ENCODE assay signal across 1 cellular context in genomic region chr1:15603050-15603965, GRCh38.
TF ChIP-seq lines count a peak whose summit lies in the region.

No MANE protein-coding gene starts in this region.

TF ChIP-seq in HepG2, 621 proteins besides CTCF, POLR2A, EP300 and RAD21 (continued from another document and continues in another):
- peak; percentile 76; the same call in 1 of the 2 replicates for TF ChIP-seq DNMT3B (CRISPR knock-in tag; conservative IDR thresholded peaks at IDR 0.05)
- TF ChIP-seq ZBTB7A (CRISPR knock-in tag; IDR thresholded peaks at IDR 0.05), result peak; percentile 53; the same call in 1 of the 2 replicates
- TF ChIP-seq, protein P1, sequence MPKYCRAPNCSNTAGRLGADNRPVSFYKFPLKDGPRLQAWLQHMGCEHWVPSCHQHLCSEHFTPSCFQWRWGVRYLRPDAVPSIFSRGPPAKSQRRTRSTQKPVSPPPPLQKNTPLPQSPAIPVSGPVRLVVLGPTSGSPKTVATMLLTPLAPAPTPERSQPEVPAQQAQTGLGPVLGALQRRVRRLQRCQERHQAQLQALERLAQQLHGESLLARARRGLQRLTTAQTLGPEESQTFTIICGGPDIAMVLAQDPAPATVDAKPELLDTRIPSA (CRISPR knock-in tag; IDR thresholded peaks at IDR 0.05; ENCODE audit: borderline replicate concordance), result peak; percentile 88
- TF ChIP-seq GMEB2 (CRISPR knock-in tag; IDR thresholded peaks at IDR 0.05; ENCODE audit: low read depth), result peak; percentile 89
- TF ChIP-seq ZNF557 (CRISPR knock-in tag; IDR thresholded peaks at IDR 0.05), result no peak
- TF ChIP-seq CHD2 (IDR thresholded peaks at IDR 0.05; ENCODE audit: low read depth, low read length), result 0 out of 2 replicates have a peak, but pooled peaks have one; percentile 23
- TF ChIP-seq ZNF619 (CRISPR knock-in tag; IDR thresholded peaks at IDR 0.05), result peak; percentile 37
- TF ChIP-seq ZSCAN9 (CRISPR knock-in tag; IDR thresholded peaks at IDR 0.05; ENCODE audit: borderline replicate concordance), result peak; percentile 95
- no peak for TF ChIP-seq LCORL (IDR thresholded peaks at IDR 0.05)
- peak; percentile 74 for TF ChIP-seq LCORL (CRISPR knock-in tag; IDR thresholded peaks at IDR 0.05)
- TF ChIP-seq, protein P2, sequence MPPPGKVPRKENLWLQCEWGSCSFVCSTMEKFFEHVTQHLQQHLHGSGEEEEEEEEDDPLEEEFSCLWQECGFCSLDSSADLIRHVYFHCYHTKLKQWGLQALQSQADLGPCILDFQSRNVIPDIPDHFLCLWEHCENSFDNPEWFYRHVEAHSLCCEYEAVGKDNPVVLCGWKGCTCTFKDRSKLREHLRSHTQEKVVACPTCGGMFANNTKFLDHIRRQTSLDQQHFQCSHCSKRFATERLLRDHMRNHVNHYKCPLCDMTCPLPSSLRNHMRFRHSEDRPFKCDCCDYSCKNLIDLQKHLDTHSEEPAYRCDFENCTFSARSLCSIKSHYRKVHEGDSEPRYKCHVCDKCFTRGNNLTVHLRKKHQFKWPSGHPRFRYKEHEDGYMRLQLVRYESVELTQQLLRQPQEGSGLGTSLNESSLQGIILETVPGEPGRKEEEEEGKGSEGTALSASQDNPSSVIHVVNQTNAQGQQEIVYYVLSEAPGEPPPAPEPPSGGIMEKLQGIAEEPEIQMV (CRISPR knock-in tag; IDR thresholded peaks at IDR 0.05; ENCODE audit: low read depth), result peak; percentile 43
- TF ChIP-seq TARDBP (CRISPR knock-in tag; IDR thresholded peaks at IDR 0.05), result peak; percentile 75
- TF ChIP-seq, protein P3, sequence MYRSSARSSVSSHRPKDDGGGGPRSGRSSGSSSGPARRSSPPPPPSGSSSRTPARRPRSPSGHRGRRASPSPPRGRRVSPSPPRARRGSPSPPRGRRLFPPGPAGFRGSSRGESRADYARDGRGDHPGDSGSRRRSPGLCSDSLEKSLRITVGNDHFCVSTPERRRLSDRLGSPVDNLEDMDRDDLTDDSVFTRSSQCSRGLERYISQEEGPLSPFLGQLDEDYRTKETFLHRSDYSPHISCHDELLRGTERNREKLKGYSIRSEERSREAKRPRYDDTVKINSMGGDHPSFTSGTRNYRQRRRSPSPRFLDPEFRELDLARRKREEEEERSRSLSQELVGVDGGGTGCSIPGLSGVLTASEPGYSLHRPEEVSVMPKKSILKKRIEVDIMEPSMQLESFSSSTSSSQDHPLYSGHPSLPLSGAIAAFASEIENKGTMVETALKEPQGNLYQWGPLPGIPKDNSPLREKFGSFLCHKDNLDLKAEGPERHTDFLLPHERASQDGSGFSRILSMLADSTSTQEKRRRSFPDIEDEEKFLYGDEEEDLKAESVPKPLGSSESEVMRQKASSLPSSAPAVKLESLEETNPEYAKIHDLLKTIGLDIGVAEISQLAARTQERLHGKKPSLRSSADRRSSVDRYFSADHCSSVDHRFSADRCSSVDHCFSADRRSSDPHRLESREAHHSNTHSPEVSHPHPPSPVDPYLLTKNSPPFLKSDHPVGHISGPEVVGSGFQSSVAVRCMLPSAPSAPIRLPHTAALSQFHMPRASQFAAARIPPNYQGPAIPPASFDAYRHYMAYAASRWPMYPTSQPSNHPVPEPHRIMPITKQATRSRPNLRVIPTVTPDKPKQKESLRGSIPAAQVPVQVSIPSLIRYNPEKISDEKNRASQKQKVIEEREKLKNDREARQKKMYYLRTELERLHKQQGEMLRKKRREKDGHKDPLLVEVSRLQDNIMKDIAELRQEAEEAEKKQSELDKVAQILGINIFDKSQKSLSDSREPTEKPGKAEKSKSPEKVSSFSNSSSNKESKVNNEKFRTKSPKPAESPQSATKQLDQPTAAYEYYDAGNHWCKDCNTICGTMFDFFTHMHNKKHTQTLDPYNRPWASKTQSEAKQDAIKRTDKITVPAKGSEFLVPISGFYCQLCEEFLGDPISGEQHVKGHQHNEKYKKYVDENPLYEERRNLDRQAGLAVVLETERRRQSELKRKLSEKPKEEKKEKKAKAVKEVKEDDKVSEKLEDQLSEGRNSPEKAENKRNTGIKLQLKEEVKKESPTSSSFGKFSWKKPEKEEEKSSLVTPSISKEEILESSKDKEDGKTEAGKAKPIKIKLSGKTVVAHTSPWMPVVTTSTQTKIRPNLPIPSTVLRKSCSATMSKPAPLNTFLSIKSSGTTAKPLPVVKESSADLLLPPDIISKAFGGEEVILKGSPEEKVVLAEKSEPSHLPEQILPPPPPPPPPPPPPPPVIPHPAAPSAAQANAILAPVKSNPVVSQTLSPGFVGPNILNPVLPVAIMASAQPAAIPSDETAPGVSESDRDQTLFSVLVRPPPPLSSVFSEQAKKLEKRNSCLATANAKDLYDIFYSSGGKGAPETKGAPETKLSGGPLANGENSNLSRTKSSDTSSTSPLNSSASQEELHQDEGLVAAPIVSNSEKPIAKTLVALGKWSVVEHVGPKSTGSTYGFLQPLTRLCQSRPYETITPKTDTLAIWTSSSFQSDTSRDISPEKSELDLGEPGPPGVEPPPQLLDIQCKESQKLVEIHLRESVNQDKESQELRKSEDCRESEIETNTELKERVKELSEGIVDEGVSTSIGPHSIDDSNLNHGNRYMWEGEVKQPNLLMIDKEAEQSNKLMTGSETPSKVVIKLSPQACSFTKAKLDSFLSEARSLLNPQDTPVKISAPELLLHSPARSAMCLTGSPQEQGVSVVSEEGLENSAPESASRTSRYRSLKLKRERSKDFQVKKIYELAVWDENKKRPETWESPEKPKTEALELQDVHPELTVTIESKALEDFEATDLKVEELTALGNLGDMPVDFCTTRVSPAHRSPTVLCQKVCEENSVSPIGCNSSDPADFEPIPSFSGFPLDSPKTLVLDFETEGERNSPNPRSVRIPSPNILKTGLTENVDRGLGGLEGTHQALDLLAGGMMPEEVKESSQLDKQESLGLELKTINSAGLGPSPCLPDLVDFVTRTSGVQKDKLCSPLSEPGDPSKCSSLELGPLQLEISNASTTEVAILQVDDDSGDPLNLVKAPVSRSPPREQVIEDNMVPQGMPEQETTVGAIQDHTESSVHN (CRISPR knock-in tag; IDR thresholded peaks at IDR 0.05), result no peak; the same call in 1 of the 2 replicates
- peak; percentile 58; the same call in 1 of the 2 replicates for TF ChIP-seq SOX5 (CRISPR knock-in tag; IDR thresholded peaks at IDR 0.05; ENCODE audit: borderline replicate concordance)
- TF ChIP-seq HMGXB4 (CRISPR knock-in tag; IDR thresholded peaks at IDR 0.05; ENCODE audit: borderline replicate concordance in 1 of 2, low read depth in 1 of 2), result peak; percentile 44 to 68; a peak in 2 of 4 replicates
- no peak for TF ChIP-seq E2F2 (CRISPR knock-in tag; IDR thresholded peaks at IDR 0.05; ENCODE audit: borderline replicate concordance)
- TF ChIP-seq, protein P4, sequence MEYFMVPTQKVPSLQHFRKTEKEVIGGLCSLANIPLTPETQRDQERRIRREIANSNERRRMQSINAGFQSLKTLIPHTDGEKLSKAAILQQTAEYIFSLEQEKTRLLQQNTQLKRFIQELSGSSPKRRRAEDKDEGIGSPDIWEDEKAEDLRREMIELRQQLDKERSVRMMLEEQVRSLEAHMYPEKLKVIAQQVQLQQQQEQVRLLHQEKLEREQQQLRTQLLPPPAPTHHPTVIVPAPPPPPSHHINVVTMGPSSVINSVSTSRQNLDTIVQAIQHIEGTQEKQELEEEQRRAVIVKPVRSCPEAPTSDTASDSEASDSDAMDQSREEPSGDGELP (IDR thresholded peaks at IDR 0.05; ENCODE audit: borderline replicate concordance, low read depth), result no peak
- peak; percentile 91 for TF ChIP-seq SRY (CRISPR knock-in tag; IDR thresholded peaks at IDR 0.05)
- no peak for TF ChIP-seq TP53 (CRISPR knock-in tag; conservative IDR thresholded peaks at IDR 0.05)
- TF ChIP-seq ZNF879 (CRISPR knock-in tag; IDR thresholded peaks at IDR 0.05), result peak; percentile 81; the same call in 1 of the 2 replicates
- peak; percentile 41; the same call in 1 of the 2 replicates for TF ChIP-seq SIX1 (CRISPR knock-in tag; IDR thresholded peaks at IDR 0.05; ENCODE audit: borderline replicate concordance)
- peak; percentile 53; the same call in 1 of the 2 replicates for TF ChIP-seq MEIS2 (CRISPR knock-in tag; IDR thresholded peaks at IDR 0.05)
- no peak for TF ChIP-seq ZNF484 (CRISPR knock-in tag; IDR thresholded peaks at IDR 0.05; ENCODE audit: borderline replicate concordance, low read depth)
- peak; percentile 83 for TF ChIP-seq KMT2A (CRISPR knock-in tag; IDR thresholded peaks at IDR 0.05)
- TF ChIP-seq PHB2 (IDR thresholded peaks at IDR 0.05; ENCODE audit: partially characterized antibody), result no peak
- TF ChIP-seq, protein P5, sequence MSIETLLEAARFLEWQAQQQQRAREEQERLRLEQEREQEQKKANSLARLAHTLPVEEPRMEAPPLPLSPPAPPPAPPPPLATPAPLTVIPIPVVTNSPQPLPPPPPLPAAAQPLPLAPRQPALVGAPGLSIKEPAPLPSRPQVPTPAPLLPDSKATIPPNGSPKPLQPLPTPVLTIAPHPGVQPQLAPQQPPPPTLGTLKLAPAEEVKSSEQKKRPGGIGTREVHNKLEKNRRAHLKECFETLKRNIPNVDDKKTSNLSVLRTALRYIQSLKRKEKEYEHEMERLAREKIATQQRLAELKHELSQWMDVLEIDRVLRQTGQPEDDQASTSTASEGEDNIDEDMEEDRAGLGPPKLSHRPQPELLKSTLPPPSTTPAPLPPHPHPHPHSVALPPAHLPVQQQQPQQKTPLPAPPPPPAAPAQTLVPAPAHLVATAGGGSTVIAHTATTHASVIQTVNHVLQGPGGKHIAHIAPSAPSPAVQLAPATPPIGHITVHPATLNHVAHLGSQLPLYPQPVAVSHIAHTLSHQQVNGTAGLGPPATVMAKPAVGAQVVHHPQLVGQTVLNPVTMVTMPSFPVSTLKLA (IDR thresholded peaks at IDR 0.05), result peak; percentile 95
- no peak for TF ChIP-seq NR2C2 (CRISPR knock-in tag; IDR thresholded peaks at IDR 0.05; ENCODE audit: borderline replicate concordance)
- TF ChIP-seq ZGPAT (CRISPR knock-in tag; IDR thresholded peaks at IDR 0.05), result peak; percentile 95
- TF ChIP-seq, protein P6, sequence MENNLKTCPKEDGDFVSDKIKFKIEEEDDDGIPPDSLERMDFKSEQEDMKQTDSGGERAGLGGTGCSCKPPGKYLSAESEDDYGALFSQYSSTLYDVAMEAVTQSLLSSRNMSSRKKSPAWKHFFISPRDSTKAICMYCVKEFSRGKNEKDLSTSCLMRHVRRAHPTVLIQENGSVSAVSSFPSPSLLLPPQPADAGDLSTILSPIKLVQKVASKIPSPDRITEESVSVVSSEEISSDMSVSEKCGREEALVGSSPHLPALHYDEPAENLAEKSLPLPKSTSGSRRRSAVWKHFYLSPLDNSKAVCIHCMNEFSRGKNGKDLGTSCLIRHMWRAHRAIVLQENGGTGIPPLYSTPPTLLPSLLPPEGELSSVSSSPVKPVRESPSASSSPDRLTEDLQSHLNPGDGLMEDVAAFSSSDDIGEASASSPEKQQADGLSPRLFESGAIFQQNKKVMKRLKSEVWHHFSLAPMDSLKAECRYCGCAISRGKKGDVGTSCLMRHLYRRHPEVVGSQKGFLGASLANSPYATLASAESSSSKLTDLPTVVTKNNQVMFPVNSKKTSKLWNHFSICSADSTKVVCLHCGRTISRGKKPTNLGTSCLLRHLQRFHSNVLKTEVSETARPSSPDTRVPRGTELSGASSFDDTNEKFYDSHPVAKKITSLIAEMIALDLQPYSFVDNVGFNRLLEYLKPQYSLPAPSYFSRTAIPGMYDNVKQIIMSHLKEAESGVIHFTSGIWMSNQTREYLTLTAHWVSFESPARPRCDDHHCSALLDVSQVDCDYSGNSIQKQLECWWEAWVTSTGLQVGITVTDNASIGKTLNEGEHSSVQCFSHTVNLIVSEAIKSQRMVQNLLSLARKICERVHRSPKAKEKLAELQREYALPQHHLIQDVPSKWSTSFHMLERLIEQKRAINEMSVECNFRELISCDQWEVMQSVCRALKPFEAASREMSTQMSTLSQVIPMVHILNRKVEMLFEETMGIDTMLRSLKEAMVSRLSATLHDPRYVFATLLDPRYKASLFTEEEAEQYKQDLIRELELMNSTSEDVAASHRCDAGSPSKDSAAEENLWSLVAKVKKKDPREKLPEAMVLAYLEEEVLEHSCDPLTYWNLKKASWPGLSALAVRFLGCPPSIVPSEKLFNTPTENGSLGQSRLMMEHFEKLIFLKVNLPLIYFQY (CRISPR knock-in tag; IDR thresholded peaks at IDR 0.05; ENCODE audit: borderline replicate concordance), result 0 out of 2 replicates have a peak, but pooled peaks have one; percentile 30
- no peak for TF ChIP-seq RARG (CRISPR knock-in tag; IDR thresholded peaks at IDR 0.05; ENCODE audit: low read depth)
